ENCODE assay signal across 8 cellular contexts in genomic region chr17:3963214-3964201, GRCh38.
DNase-seq lines count a peak whose midpoint lies in the region; ATAC-seq and TF ChIP-seq lines count a peak whose summit lies in the region.

No MANE protein-coding gene starts in this region.

- no peaks in the 10 kb centered on the region for H3K36me3 ChIP-seq in BLaER1
- no peaks in the 10 kb centered on the region for H3K36me3 ChIP-seq in iPS-18a (ENCODE audit: control insufficient read depth, low read depth, low read length)

- TF ChIP-seq POLR2A in NB4 (IDR thresholded peaks at IDR 0.05; ENCODE audit: extremely low read depth, insufficient read length), result peak; percentile 26

- H4K20me1 ChIP-seq in BLaER1, result peaks cover 54% of the 10 kb centered on the region

- TF ChIP-seq CTCF in NB4 (IDR thresholded peaks at IDR 0.05; ENCODE audit: low read depth, low read length), result no peak

- H3K9ac ChIP-seq in BLaER1 (peak overlapping the region; percentile 88), iPS-18a (ENCODE audit: low read length) (no peak overlapping the region)

- H3K4me3 ChIP-seq in BLaER1, result peak overlapping the region; percentile 84
- peak overlapping the region; percentile 85 for H3K4me3 ChIP-seq in NB4 (ENCODE audit: low read depth, low read length)
- peak overlapping the region; percentile 21 for H3K4me3 ChIP-seq in iPS-18a (ENCODE audit: low read length)

- H3K27ac ChIP-seq in BLaER1 (peak overlapping the region; percentile 96), iPS-18a (ENCODE audit: low read length) (no peak overlapping the region)

- DNase-seq in NB4 (ENCODE audit: low read depth) (peak; percentile 93), NCI-H2081 treated with DMSO at 0.1 percent for 48 hours (lab: John Stamatoyannopoulos, UW) (no peak)
- DNase-seq in activated T-cell treated with anti-CD3 and anti-CD28 coated beads, Interleukin-2, amount 50 U/mL, for 1 hour, result peak; percentile 69
- peak; percentile 30 for DNase-seq in stimulated activated CD8-positive, alpha-beta memory T cell treated with anti-CD3 and anti-CD28 coated beads, Interleukin-15, amount 100 ng/mL, for 1 hour (ENCODE audit: low read depth)

- H3K4me2 ChIP-seq in BLaER1, result peak overlapping the region; percentile 91

- peaks cover 88% of the 10 kb centered on the region for H3K4me1 ChIP-seq in BLaER1
- no peaks in the 10 kb centered on the region for H3K4me1 ChIP-seq in iPS-18a (ENCODE audit: control insufficient read depth, low read depth, low read length)

- H3K27me3 ChIP-seq in BLaER1, result no peaks in the 10 kb centered on the region
- H3K27me3 ChIP-seq in iPS-18a (ENCODE audit: control insufficient read depth, insufficient read depth, low read length), result peaks cover 40% of the 10 kb centered on the region

- H3K9me3 ChIP-seq in BLaER1 (no peaks in the 10 kb centered on the region), iPS-18a (ENCODE audit: control insufficient read depth, low read depth, low read length) (no peaks in the 10 kb centered on the region)

- ATAC-seq in GM21381 (IDR thresholded peaks at IDR 0.05; ENCODE audit: unreplicated experiment) (peak; percentile 11), HG03378 (IDR thresholded peaks at IDR 0.05; ENCODE audit: unreplicated experiment) (no peak)

Comparison
In these comparisons a context has a peak if more than half of its experiments do, and no peak if none do; other contexts are left out.
1. H3K4me3 ChIP-seq: peak in every context shown above with its lines; median percentile 85 in NB4; 84 in BLaER1; 21 in iPS-18a.